8 cellular contexts compared by ENCODE assay signal in the genomic region with DNA sequence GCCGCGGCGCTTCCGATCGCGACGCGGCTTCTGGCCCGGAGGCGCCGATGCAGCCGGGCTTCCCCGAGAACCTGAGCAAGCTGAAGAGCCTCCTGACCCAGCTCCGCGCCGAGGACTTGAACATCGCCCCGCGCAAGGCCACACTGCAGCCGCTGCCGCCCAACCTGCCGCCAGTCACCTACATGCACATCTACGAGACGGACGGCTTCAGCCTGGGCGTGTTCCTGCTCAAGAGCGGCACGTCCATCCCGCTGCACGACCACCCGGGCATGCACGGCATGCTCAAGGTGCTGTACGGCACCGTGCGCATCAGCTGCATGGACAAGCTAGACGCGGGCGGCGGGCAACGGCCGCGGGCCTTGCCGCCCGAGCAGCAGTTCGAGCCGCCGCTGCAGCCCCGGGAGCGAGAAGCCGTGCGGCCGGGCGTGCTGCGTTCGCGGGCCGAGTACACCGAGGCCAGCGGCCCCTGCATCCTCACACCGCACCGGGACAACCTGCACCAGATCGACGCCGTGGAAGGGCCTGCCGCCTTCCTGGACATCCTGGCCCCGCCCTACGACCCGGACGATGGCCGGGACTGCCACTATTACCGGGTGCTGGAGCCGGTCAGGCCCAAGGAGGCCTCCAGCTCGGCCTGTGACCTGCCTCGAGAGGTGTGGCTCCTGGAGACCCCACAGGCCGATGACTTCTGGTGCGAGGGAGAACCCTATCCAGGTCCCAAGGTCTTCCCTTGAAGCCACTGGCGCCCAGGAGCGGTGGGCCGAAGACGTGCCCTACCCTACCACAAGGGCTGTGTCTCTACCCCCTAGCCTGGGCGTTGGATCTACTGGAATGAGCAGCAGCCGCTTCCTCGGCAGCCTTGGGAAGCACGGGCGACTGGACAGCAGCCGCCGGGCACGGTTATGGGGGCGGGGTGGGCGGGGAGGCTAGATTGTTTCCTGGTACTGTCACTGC. TPM values are rescaled to one million over a fixed set of nuclear protein-coding genes. Genes with fewer than 3 reads are reported as not detected.
DNase-seq lines count a peak whose midpoint lies in the region; ATAC-seq and TF ChIP-seq lines count a peak whose summit lies in the region.

No MANE protein-coding gene starts in this region.

- H3K27me3 Mint-ChIP-seq in stimulated activated naive B cell treated with anti-CD40 and anti-IgM and Interleukin-4, amounts not matched to agents 10 μg/mL and 1 μg/mL and 100 μg/mL, for 72 hours: no peaks in the 10 kb centered on the region

- H3K4me1 Mint-ChIP-seq in stimulated activated naive B cell treated with anti-CD40 and anti-IgM and Interleukin-4, amounts not matched to agents 10 μg/mL and 1 μg/mL and 100 μg/mL, for 72 hours: peaks cover 16 to 40% of the 10 kb centered on the region in 2 donors

- H3K27ac Mint-ChIP-seq in stimulated activated naive B cell treated with anti-CD40 and anti-IgM and Interleukin-4, amounts not matched to agents 10 μg/mL and 1 μg/mL and 100 μg/mL, for 72 hours: peak overlapping the region; percentile 96

- H3K36me3 Mint-ChIP-seq in stimulated activated naive B cell treated with anti-CD40 and anti-IgM and Interleukin-4, amounts not matched to agents 10 μg/mL and 1 μg/mL and 100 μg/mL, for 72 hours: peaks cover 12 to 33% of the 10 kb centered on the region in 2 donors

- ATAC-seq in GM18858 (IDR thresholded peaks at IDR 0.05; ENCODE audit: unreplicated experiment) (peak; percentile 1), HG03103 (IDR thresholded peaks at IDR 0.05; ENCODE audit: low read depth, unreplicated experiment) (peak; percentile 9), SK-N-SH treated with all-trans-retinoic acid at 6 μM for 48 hours (peak; percentile 70), left lobe of liver (peak; percentile 44)
- ATAC-seq in stimulated activated naive B cell treated with anti-CD40 and anti-IgM and Interleukin-4, amounts not matched to agents 10 μg/mL and 1 μg/mL and 100 μg/mL, for 72 hours (replicated peaks): no peak

- peak; percentile 79 for DNase-seq in AG08396 (ENCODE audit: low spot score)
- DNase-seq in cerebellar cortex (ENCODE audit: low spot score): peak; percentile 16
- DNase-seq in left lobe of liver (ENCODE audit: low spot score): peak; percentile 55
- DNase-seq in stimulated activated naive B cell treated with anti-CD40 and anti-IgM and Interleukin-4, amounts not matched to agents 10 μg/mL and 1 μg/mL and 100 μg/mL, for 72 hours: no peak
- DNase-seq in NCI-H2196 (lab: John Stamatoyannopoulos, UW; ENCODE audit: unreplicated experiment): no peak

- H3K4me3 Mint-ChIP-seq in stimulated activated naive B cell treated with anti-CD40 and anti-IgM and Interleukin-4, amounts not matched to agents 10 μg/mL and 1 μg/mL and 100 μg/mL, for 72 hours: peak overlapping the region; percentile 87 to 94

- H3K9me3 Mint-ChIP-seq in stimulated activated naive B cell treated with anti-CD40 and anti-IgM and Interleukin-4, amounts not matched to agents 10 μg/mL and 1 μg/mL and 100 μg/mL, for 72 hours: no peaks in the 10 kb centered on the region

TF ChIP-seq in SK-N-SH treated with all-trans-retinoic acid at 6 μM for 48 hours, 23 proteins besides CTCF, POLR2A, EP300 and RAD21:
- TF ChIP-seq SNAI2 (CRISPR knock-in tag; IDR thresholded peaks at IDR 0.05): no peak
- no peak for TF ChIP-seq ZNF565 (CRISPR knock-in tag; conservative IDR thresholded peaks at IDR 0.05; ENCODE audit: low read depth)
- TF ChIP-seq ISL1 (CRISPR knock-in tag; IDR thresholded peaks at IDR 0.05): no peak
- TF ChIP-seq TCF4 (CRISPR knock-in tag; IDR thresholded peaks at IDR 0.05; ENCODE audit: borderline replicate concordance): no peak
- TF ChIP-seq POU6F1 (CRISPR knock-in tag; IDR thresholded peaks at IDR 0.05; ENCODE audit: borderline replicate concordance, low read depth): no peak
- TF ChIP-seq OSR1 (CRISPR knock-in tag; IDR thresholded peaks at IDR 0.05): no peak
- no peak for TF ChIP-seq ESRRG (CRISPR knock-in tag; IDR thresholded peaks at IDR 0.05)
- no peak for TF ChIP-seq ZFP3 (CRISPR knock-in tag; IDR thresholded peaks at IDR 0.05)
- no peak for TF ChIP-seq GLIS3 (CRISPR knock-in tag; IDR thresholded peaks at IDR 0.05)
- TF ChIP-seq, protein P1, sequence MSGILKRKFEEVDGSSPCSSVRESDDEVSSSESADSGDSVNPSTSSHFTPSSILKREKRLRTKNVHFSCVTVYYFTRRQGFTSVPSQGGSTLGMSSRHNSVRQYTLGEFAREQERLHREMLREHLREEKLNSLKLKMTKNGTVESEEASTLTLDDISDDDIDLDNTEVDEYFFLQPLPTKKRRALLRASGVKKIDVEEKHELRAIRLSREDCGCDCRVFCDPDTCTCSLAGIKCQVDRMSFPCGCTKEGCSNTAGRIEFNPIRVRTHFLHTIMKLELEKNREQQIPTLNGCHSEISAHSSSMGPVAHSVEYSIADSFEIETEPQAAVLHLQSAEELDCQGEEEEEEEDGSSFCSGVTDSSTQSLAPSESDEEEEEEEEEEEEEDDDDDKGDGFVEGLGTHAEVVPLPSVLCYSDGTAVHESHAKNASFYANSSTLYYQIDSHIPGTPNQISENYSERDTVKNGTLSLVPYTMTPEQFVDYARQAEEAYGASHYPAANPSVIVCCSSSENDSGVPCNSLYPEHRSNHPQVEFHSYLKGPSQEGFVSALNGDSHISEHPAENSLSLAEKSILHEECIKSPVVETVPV (CRISPR knock-in tag; IDR thresholded peaks at IDR 0.05): no peak
- TF ChIP-seq TOX (CRISPR knock-in tag; IDR thresholded peaks at IDR 0.05; ENCODE audit: borderline replicate concordance): no peak

RNA-seq across cellular contexts. Expression of gene ADO, which starts 0.9 kb away (rescaled TPM):
- total RNA-seq in left lobe of liver: 4.5 TPM

RNA-seq across cellular contexts. Expression of gene EGR2, which starts 10.8 kb away (rescaled TPM):
- total RNA-seq in left lobe of liver: 0.30 TPM

Comparison
In these comparisons a context has a peak if more than half of its experiments do, and no peak if none do; other contexts are left out.
1. DNase-seq: peak in AG08396 (single experiment), cerebellar cortex (single experiment) and left lobe of liver (single experiment); none in stimulated activated naive B cell treated with anti-CD40 and anti-IgM and Interleukin-4, amounts not matched to agents 10 μg/mL and 1 μg/mL and 100 μg/mL, for 72 hours (single experiment) and NCI-H2196 (single experiment).
2. ATAC-seq: peak in GM18858 (single experiment), HG03103 (single experiment), SK-N-SH treated with all-trans-retinoic acid at 6 μM for 48 hours (single experiment) and left lobe of liver (single experiment); none in stimulated activated naive B cell treated with anti-CD40 and anti-IgM and Interleukin-4, amounts not matched to agents 10 μg/mL and 1 μg/mL and 100 μg/mL, for 72 hours (0 of 2).